10 cellular contexts compared by ENCODE assay signal in genomic region chr22:38456272-38456837, GRCh38. TPM values are rescaled to one million over a fixed set of nuclear protein-coding genes. Genes with fewer than 3 reads are reported as not detected.
DNase-seq lines count a peak whose midpoint lies in the region; ATAC-seq and TF ChIP-seq lines count a peak whose summit lies in the region.
"Had no signal": no experiment of that assay in that cellular context is flagged by ENCODE, and none has a peak within 500 bp of the region (broad histone marks: within the 10 kb centered on the region; RNA-seq: fewer than 3 reads in every experiment).

No MANE protein-coding gene starts in this region.

- H3K27me3 ChIP-seq in SJCRH30, result peaks cover 35% of the 10 kb centered on the region
- no peaks in the 10 kb centered on the region for H3K27me3 ChIP-seq in endocrine pancreas (ENCODE audit: control insufficient read depth, insufficient read depth, low read length)
- H3K27me3 ChIP-seq in parathyroid adenoma (ENCODE audit: control insufficient read depth, insufficient read depth, low read length), result no peaks in the 10 kb centered on the region

- DNase-seq in activated CD4-positive, alpha-beta T cell treated with anti-CD3 and anti-CD28 coated beads, Interleukin-2, amount 10 ng/mL, durations not matched to agents 7 days and 5 days, result no peak
- DNase-seq in activated CD4-positive, alpha-beta T cell treated with anti-CD3 and anti-CD28 coated beads for 4 hours, result no peak
- DNase-seq in SJCRH30 (no peak), activated gamma-delta T cell treated with Interleukin-2 at 50 U/mL for 16 hours (no peak), SIG-M5 (lab: John Stamatoyannopoulos, UW) (no peak)
- DNase-seq: activated naive CD4-positive, alpha-beta T cell had no signal

- H3K9me3 Mint-ChIP-seq in activated CD4-positive, alpha-beta T cell treated with anti-CD3 and anti-CD28 coated beads, Interleukin-2, amount 10 ng/mL, durations not matched to agents 7 days and 5 days, result no peaks in the 10 kb centered on the region

- no peak overlapping the region for H3K27ac Mint-ChIP-seq in activated CD4-positive, alpha-beta T cell treated with anti-CD3 and anti-CD28 coated beads, Interleukin-2, amount 10 ng/mL, durations not matched to agents 7 days and 5 days

- no peaks in the 10 kb centered on the region for H3K9me3 ChIP-seq in SJCRH30 (replicated peaks)
- no peaks in the 10 kb centered on the region for H3K9me3 ChIP-seq in endocrine pancreas (ENCODE audit: control insufficient read depth, low read length)
- no peaks in the 10 kb centered on the region for H3K9me3 ChIP-seq in parathyroid adenoma (ENCODE audit: control insufficient read depth, low read length)

- H2AFZ ChIP-seq in parathyroid adenoma, result no peak overlapping the region

- CTCF ChIA-PET in activated CD4-positive, alpha-beta T cell treated with anti-CD3 and anti-CD28 coated beads, Interleukin-2, amount 10 ng/mL, durations not matched to agents 7 days and 5 days (lab: Charles Lee), result no interaction called here

- TF ChIP-seq CTCF in parathyroid adenoma (IDR thresholded peaks at IDR 0.05), result no peak

- H3K4me2 ChIP-seq in parathyroid adenoma (ENCODE audit: low read length), result peak overlapping the region; percentile 26

- ATAC-seq in GM21737 (IDR thresholded peaks at IDR 0.05; ENCODE audit: unreplicated experiment), result no peak

- peaks cover 13% of the 10 kb centered on the region for H3K4me1 Mint-ChIP-seq in activated CD4-positive, alpha-beta T cell treated with anti-CD3 and anti-CD28 coated beads, Interleukin-2, amount 10 ng/mL, durations not matched to agents 7 days and 5 days

- peak overlapping the region; percentile 53 for H3K4me3 Mint-ChIP-seq in activated CD4-positive, alpha-beta T cell treated with anti-CD3 and anti-CD28 coated beads, Interleukin-2, amount 10 ng/mL, durations not matched to agents 7 days and 5 days

- POLR2A ChIA-PET in activated CD4-positive, alpha-beta T cell treated with anti-CD3 and anti-CD28 coated beads, Interleukin-2, amount 10 ng/mL, durations not matched to agents 7 days and 5 days (lab: Charles Lee), result no interaction called here

- H3K4me1 ChIP-seq in SJCRH30 (no peaks in the 10 kb centered on the region; the same call in 1 of the 2 replicates), endocrine pancreas (ENCODE audit: control insufficient read depth, insufficient read depth, low read length) (no peaks in the 10 kb centered on the region), parathyroid adenoma (no peaks in the 10 kb centered on the region)

- H3K36me3 ChIP-seq in SJCRH30 (no peaks in the 10 kb centered on the region), endocrine pancreas (ENCODE audit: control insufficient read depth, insufficient read depth, low read length) (no peaks in the 10 kb centered on the region), parathyroid adenoma (ENCODE audit: control insufficient read depth, insufficient read depth, low read length) (no peaks in the 10 kb centered on the region)

- H3K9ac ChIP-seq in endocrine pancreas (ENCODE audit: control insufficient read depth, insufficient read depth, low read length) (peak overlapping the region; percentile 19), parathyroid adenoma (no peak overlapping the region)

- H3K27ac ChIP-seq in SJCRH30 (no peak overlapping the region), parathyroid adenoma (no peak overlapping the region)

- H3K79me2 ChIP-seq in parathyroid adenoma, result no peaks in the 10 kb centered on the region

- no peaks in the 10 kb centered on the region for H3K36me3 Mint-ChIP-seq in activated CD4-positive, alpha-beta T cell treated with anti-CD3 and anti-CD28 coated beads, Interleukin-2, amount 10 ng/mL, durations not matched to agents 7 days and 5 days (ENCODE audit: low read depth)

- H3K4me3 ChIP-seq in SJCRH30, result peak overlapping the region; percentile 65
- H3K4me3 ChIP-seq in endocrine pancreas (ENCODE audit: control insufficient read depth, insufficient read depth, low read length), result no peak overlapping the region
- no peak overlapping the region for H3K4me3 ChIP-seq in parathyroid adenoma (ENCODE audit: low read depth, low read length)

- H3K27me3 Mint-ChIP-seq in activated CD4-positive, alpha-beta T cell treated with anti-CD3 and anti-CD28 coated beads, Interleukin-2, amount 10 ng/mL, durations not matched to agents 7 days and 5 days, result peaks cover 69% of the 10 kb centered on the region

RNA-seq across cellular contexts. Expression of gene KCNJ4, which starts 1.4 kb away (rescaled TPM):
- total RNA-seq in activated CD4-positive, alpha-beta T cell treated with anti-CD3 and anti-CD28 coated beads, Interleukin-2, amount 10 ng/mL, durations not matched to agents 7 days and 5 days, result not detected
- total RNA-seq in SJCRH30 (2014; rRNA removed; shearing (Covaris generic)), result 0.04 and 0.25 TPM in 2 replicates
- total RNA-seq: ureter had no signal

RNA-seq across cellular contexts. Expression of gene KDELR3, which starts 11.5 kb away (rescaled TPM):
- total RNA-seq in activated CD4-positive, alpha-beta T cell treated with anti-CD3 and anti-CD28 coated beads, Interleukin-2, amount 10 ng/mL, durations not matched to agents 7 days and 5 days, result under 1 TPM; 0.17 to 0.23 TPM
- 2.2 and 2.3 TPM in 2 replicates for total RNA-seq in SJCRH30 (2014; rRNA removed; shearing (Covaris generic))

RNA-seq across cellular contexts. Expression of gene DDX17, which starts 49.8 kb away (rescaled TPM):
- total RNA-seq in activated CD4-positive, alpha-beta T cell treated with anti-CD3 and anti-CD28 coated beads, Interleukin-2, amount 10 ng/mL, durations not matched to agents 7 days and 5 days, result 100 to 1,000 TPM; 468 to 521 TPM
- total RNA-seq in SJCRH30 (2014; rRNA removed; shearing (Covaris generic)), result 302 and 356 TPM in 2 replicates
